In the genomic region with DNA sequence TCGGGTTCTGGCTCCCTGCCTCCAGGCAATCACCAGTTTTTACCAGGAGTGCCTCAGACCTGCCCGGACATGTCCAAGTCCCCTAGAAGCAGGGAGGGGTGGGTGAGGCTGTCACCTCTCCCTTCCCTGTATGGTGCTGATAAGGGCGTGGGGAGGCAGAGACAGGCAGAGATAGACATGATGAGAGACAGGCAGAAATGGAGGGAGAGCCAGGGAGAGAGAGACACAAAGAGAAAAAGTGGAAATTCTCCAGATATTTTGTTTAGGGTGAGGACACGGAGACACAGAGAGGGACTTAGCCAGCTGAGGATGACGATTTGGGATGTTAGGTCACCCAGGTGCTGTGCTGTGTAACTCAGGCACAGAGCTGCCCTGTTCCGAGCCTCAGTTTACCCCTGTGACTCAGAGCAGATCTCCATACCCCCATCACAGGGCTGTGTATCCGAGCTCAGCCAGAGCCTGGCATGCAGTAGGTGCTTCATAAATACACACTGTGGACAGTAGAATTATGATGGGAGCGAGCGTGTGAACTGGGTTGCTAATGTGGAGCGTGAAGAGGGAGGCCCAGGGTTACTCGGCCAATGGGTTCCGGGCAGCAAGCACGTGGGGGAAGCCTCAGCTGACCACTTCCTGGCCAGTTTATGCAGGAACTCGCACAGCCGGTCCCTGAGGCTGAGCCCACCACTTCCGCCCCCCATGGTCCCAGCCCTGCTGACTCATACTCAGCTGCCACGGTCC, we compare ENCODE assay signal across 1 cellular context.
TF ChIP-seq lines count a peak whose summit lies in the region.

No MANE protein-coding gene starts in this region.

TF ChIP-seq in K562, 482 proteins besides CTCF, POLR2A, EP300 and RAD21 (continued from another document and continues in another):
- TF ChIP-seq THAP7 (CRISPR knock-in tag; IDR thresholded peaks at IDR 0.05) (0 out of 2 replicates have a peak, but pooled peaks have one; percentile 27), SMAD4 (CRISPR knock-in tag; conservative IDR thresholded peaks at IDR 0.05) (peak; percentile 83), PHB2 (IDR thresholded peaks at IDR 0.05; ENCODE audit: low read depth) (peak; percentile 75; the same call in 1 of the 2 replicates), CXXC5 (CRISPR knock-in tag; IDR thresholded peaks at IDR 0.05) (peak; percentile 69), SREBF2 (CRISPR knock-in tag; IDR thresholded peaks at IDR 0.05) (no peak), CEBPG (CRISPR knock-in tag; IDR thresholded peaks at IDR 0.05) (0 out of 2 replicates have a peak, but pooled peaks have one; percentile 9), CEBPG (tag; conservative IDR thresholded peaks at IDR 0.05 in 1 of 2, IDR thresholded peaks at IDR 0.05 in 1 of 2) (no peak), ZNF75A (CRISPR knock-in tag; IDR thresholded peaks at IDR 0.05) (no peak), CTBP1 (IDR thresholded peaks at IDR 0.05; ENCODE audit: borderline replicate concordance) (peak; percentile 84), SMAD1 (IDR thresholded peaks at IDR 0.05; ENCODE audit: low read depth, low read length, partially characterized antibody) (no peak), MTA3 (IDR thresholded peaks at IDR 0.05; ENCODE audit: borderline replicate concordance) (peak; percentile 82; the same call in 1 of the 2 replicates), NCOA2 (IDR thresholded peaks at IDR 0.05; ENCODE audit: partially characterized antibody in 2 of 2) (no peak), ARNT (IDR thresholded peaks at IDR 0.05) (peak; percentile 74 to 96; a peak in 3 of 4 replicates), ZNF583 (CRISPR knock-in tag; IDR thresholded peaks at IDR 0.05) (peak; percentile 69), ZNF408 (CRISPR knock-in tag; IDR thresholded peaks at IDR 0.05; ENCODE audit: low read depth) (no peak), E2F3 (CRISPR knock-in tag; IDR thresholded peaks at IDR 0.05) (peak; percentile 34; the same call in 1 of the 2 replicates), ZNF140 (CRISPR knock-in tag; IDR thresholded peaks at IDR 0.05) (no peak), CREBBP (IDR thresholded peaks at IDR 0.05; ENCODE audit: low read depth, low read length) (no peak), BRF1 (IDR thresholded peaks at IDR 0.05; ENCODE audit: borderline replicate concordance, extremely low read depth, insufficient read length) (no peak), NFE2 (IDR thresholded peaks at IDR 0.05; ENCODE audit: low read depth) (peak; percentile 94), RBM17 (IDR thresholded peaks at IDR 0.05; ENCODE audit: borderline replicate concordance, low read depth, low read length) (no peak), GMEB1 (CRISPR knock-in tag; IDR thresholded peaks at IDR 0.05) (no peak), ZSCAN29 (IDR thresholded peaks at IDR 0.05) (no peak; the same call in 1 of the 2 replicates), KAT2B (IDR thresholded peaks at IDR 0.05; ENCODE audit: low read depth, low read length) (no peak), KDM2B (CRISPR knock-in tag; IDR thresholded peaks at IDR 0.05) (no peak), ZNF311 (CRISPR knock-in tag; IDR thresholded peaks at IDR 0.05) (peak; percentile 75; the same call in 1 of the 2 replicates), MTA2 (IDR thresholded peaks at IDR 0.05; ENCODE audit: low read depth) (peak; percentile 92), SOX6 (IDR thresholded peaks at IDR 0.05) (peak; percentile 83), MCM2 (IDR thresholded peaks at IDR 0.05; ENCODE audit: low read depth) (no peak)
- TF ChIP-seq, protein P1, sequence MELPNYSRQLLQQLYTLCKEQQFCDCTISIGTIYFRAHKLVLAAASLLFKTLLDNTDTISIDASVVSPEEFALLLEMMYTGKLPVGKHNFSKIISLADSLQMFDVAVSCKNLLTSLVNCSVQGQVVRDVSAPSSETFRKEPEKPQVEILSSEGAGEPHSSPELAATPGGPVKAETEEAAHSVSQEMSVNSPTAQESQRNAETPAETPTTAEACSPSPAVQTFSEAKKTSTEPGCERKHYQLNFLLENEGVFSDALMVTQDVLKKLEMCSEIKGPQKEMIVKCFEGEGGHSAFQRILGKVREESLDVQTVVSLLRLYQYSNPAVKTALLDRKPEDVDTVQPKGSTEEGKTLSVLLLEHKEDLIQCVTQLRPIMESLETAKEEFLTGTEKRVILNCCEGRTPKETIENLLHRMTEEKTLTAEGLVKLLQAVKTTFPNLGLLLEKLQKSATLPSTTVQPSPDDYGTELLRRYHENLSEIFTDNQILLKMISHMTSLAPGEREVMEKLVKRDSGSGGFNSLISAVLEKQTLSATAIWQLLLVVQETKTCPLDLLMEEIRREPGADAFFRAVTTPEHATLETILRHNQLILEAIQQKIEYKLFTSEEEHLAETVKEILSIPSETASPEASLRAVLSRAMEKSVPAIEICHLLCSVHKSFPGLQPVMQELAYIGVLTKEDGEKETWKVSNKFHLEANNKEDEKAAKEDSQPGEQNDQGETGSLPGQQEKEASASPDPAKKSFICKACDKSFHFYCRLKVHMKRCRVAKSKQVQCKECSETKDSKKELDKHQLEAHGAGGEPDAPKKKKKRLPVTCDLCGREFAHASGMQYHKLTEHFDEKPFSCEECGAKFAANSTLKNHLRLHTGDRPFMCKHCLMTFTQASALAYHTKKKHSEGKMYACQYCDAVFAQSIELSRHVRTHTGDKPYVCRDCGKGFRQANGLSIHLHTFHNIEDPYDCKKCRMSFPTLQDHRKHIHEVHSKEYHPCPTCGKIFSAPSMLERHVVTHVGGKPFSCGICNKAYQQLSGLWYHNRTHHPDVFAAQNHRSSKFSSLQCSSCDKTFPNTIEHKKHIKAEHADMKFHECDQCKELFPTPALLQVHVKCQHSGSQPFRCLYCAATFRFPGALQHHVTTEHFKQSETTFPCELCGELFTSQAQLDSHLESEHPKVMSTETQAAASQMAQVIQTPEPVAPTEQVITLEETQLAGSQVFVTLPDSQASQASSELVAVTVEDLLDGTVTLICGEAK (IDR thresholded peaks at IDR 0.05) = peak; percentile 94
- TF ChIP-seq, protein P1 (CRISPR knock-in tag; IDR thresholded peaks at IDR 0.05) = no peak
- TF ChIP-seq, protein P2, sequence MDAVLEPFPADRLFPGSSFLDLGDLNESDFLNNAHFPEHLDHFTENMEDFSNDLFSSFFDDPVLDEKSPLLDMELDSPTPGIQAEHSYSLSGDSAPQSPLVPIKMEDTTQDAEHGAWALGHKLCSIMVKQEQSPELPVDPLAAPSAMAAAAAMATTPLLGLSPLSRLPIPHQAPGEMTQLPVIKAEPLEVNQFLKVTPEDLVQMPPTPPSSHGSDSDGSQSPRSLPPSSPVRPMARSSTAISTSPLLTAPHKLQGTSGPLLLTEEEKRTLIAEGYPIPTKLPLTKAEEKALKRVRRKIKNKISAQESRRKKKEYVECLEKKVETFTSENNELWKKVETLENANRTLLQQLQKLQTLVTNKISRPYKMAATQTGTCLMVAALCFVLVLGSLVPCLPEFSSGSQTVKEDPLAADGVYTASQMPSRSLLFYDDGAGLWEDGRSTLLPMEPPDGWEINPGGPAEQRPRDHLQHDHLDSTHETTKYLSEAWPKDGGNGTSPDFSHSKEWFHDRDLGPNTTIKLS (IDR thresholded peaks at IDR 0.05; ENCODE audit: borderline replicate concordance, low read depth) = no peak; the same call in 1 of the 2 replicates
- TF ChIP-seq, protein P3, sequence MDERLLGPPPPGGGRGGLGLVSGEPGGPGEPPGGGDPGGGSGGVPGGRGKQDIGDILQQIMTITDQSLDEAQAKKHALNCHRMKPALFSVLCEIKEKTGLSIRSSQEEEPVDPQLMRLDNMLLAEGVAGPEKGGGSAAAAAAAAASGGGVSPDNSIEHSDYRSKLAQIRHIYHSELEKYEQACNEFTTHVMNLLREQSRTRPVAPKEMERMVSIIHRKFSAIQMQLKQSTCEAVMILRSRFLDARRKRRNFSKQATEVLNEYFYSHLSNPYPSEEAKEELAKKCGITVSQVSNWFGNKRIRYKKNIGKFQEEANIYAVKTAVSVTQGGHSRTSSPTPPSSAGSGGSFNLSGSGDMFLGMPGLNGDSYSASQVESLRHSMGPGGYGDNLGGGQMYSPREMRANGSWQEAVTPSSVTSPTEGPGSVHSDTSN (CRISPR knock-in tag; IDR thresholded peaks at IDR 0.05; ENCODE audit: low read depth) = peak; percentile 49; the same call in 1 of the 2 replicates
- TF ChIP-seq, protein P3 (tag; conservative IDR thresholded peaks at IDR 0.05; ENCODE audit: low read depth) = peak; percentile 84
- TF ChIP-seq, protein P4, sequence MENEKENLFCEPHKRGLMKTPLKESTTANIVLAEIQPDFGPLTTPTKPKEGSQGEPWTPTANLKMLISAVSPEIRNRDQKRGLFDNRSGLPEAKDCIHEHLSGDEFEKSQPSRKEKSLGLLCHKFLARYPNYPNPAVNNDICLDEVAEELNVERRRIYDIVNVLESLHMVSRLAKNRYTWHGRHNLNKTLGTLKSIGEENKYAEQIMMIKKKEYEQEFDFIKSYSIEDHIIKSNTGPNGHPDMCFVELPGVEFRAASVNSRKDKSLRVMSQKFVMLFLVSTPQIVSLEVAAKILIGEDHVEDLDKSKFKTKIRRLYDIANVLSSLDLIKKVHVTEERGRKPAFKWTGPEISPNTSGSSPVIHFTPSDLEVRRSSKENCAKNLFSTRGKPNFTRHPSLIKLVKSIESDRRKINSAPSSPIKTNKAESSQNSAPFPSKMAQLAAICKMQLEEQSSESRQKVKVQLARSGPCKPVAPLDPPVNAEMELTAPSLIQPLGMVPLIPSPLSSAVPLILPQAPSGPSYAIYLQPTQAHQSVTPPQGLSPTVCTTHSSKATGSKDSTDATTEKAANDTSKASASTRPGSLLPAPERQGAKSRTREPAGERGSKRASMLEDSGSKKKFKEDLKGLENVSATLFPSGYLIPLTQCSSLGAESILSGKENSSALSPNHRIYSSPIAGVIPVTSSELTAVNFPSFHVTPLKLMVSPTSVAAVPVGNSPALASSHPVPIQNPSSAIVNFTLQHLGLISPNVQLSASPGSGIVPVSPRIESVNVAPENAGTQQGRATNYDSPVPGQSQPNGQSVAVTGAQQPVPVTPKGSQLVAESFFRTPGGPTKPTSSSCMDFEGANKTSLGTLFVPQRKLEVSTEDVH (IDR thresholded peaks at IDR 0.05; ENCODE audit: low read depth, partially characterized antibody) = no peak
- TF ChIP-seq, protein P5, sequence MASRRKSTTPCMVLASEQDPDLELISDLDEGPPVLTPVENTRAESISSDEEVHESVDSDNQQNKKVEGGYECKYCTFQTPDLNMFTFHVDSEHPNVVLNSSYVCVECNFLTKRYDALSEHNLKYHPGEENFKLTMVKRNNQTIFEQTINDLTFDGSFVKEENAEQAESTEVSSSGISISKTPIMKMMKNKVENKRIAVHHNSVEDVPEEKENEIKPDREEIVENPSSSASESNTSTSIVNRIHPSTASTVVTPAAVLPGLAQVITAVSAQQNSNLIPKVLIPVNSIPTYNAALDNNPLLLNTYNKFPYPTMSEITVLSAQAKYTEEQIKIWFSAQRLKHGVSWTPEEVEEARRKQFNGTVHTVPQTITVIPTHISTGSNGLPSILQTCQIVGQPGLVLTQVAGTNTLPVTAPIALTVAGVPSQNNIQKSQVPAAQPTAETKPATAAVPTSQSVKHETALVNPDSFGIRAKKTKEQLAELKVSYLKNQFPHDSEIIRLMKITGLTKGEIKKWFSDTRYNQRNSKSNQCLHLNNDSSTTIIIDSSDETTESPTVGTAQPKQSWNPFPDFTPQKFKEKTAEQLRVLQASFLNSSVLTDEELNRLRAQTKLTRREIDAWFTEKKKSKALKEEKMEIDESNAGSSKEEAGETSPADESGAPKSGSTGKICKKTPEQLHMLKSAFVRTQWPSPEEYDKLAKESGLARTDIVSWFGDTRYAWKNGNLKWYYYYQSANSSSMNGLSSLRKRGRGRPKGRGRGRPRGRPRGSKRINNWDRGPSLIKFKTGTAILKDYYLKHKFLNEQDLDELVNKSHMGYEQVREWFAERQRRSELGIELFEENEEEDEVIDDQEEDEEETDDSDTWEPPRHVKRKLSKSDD (conservative IDR thresholded peaks at IDR 0.05; ENCODE audit: low read length) = no peak
